17 cellular contexts compared by ENCODE assay signal in genomic region chr11:67466367-67466766, GRCh38. TPM values are rescaled to one million over a fixed set of nuclear protein-coding genes. Genes with fewer than 3 reads are reported as not detected.
DNase-seq lines count a peak whose midpoint lies in the region; ATAC-seq, FAIRE-seq and TF ChIP-seq lines count a peak whose summit lies in the region.
"Had no signal": no experiment of that assay in that cellular context is flagged by ENCODE, and none has a peak within 500 bp of the region (broad histone marks: within the 10 kb centered on the region; RNA-seq: fewer than 3 reads in every experiment).

No MANE protein-coding gene starts in this region.

- no peak overlapping the region for H3K9ac ChIP-seq in PC-3 (ENCODE audit: low read length)

- H3K4me3 Mint-ChIP-seq in activated CD4-positive, alpha-beta T cell treated with anti-CD3 and anti-CD28 coated beads, Interleukin-2, amount 10 ng/mL, durations not matched to agents 24 days and 14 days = no peak overlapping the region
- H3K4me3 Mint-ChIP-seq in stimulated activated naive B cell treated with anti-CD40 and anti-IgM and Interleukin-4, amounts not matched to agents 10 μg/mL and 1 μg/mL and 100 μg/mL, for 72 hours = peak overlapping the region in 1 of 2 donors; percentile 25

- peaks cover 7% of the 10 kb centered on the region for H3K36me3 Mint-ChIP-seq in activated CD4-positive, alpha-beta T cell treated with anti-CD3 and anti-CD28 coated beads, Interleukin-2, amount 10 ng/mL, durations not matched to agents 24 days and 14 days (ENCODE audit: low read depth)
- peaks cover 13 to 21% of the 10 kb centered on the region in 2 donors for H3K36me3 Mint-ChIP-seq in stimulated activated naive B cell treated with anti-CD40 and anti-IgM and Interleukin-4, amounts not matched to agents 10 μg/mL and 1 μg/mL and 100 μg/mL, for 72 hours

- no peaks in the 10 kb centered on the region for H3K27me3 Mint-ChIP-seq in activated CD4-positive, alpha-beta T cell treated with anti-CD3 and anti-CD28 coated beads, Interleukin-2, amount 10 ng/mL, durations not matched to agents 24 days and 14 days
- no peaks in the 10 kb centered on the region for H3K27me3 Mint-ChIP-seq in stimulated activated naive B cell treated with anti-CD40 and anti-IgM and Interleukin-4, amounts not matched to agents 10 μg/mL and 1 μg/mL and 100 μg/mL, for 72 hours

- H3K36me3 ChIP-seq in OCI-LY7 (ENCODE audit: insufficient read depth, low read length) (no peaks in the 10 kb centered on the region; the same call in 1 of the 2 replicates), PC-3 (ENCODE audit: low read depth, low read length) (no peaks in the 10 kb centered on the region)
- H3K36me3 ChIP-seq: uterus had no signal

- H3K9me3 Mint-ChIP-seq in activated CD4-positive, alpha-beta T cell treated with anti-CD3 and anti-CD28 coated beads, Interleukin-2, amount 10 ng/mL, durations not matched to agents 24 days and 14 days = no peaks in the 10 kb centered on the region
- H3K9me3 Mint-ChIP-seq in stimulated activated naive B cell treated with anti-CD40 and anti-IgM and Interleukin-4, amounts not matched to agents 10 μg/mL and 1 μg/mL and 100 μg/mL, for 72 hours = no peaks in the 10 kb centered on the region

- ATAC-seq in stimulated activated naive B cell treated with anti-CD40 and anti-IgM and Interleukin-4, amounts not matched to agents 10 μg/mL and 1 μg/mL and 100 μg/mL, for 72 hours (replicated peaks) = no peak
- ATAC-seq in PC-3 (no peak), esophagus mucosa (no peak)

- H3K27me3 ChIP-seq in dorsolateral prefrontal cortex (no peaks in the 10 kb centered on the region), PC-3 (ENCODE audit: low read length) (no peaks in the 10 kb centered on the region)
- H3K27me3 ChIP-seq: uterus had no signal

- H3F3A ChIP-seq in PC-3 (ENCODE audit: low read length, unreplicated experiment) = peaks cover 13% of the 10 kb centered on the region

- H3K79me2 ChIP-seq in OCI-LY7 (ENCODE audit: insufficient read depth, low read depth, low read length) = peaks cover 23% of the 10 kb centered on the region; the same call in 1 of the 2 replicates
- H3K79me2 ChIP-seq in PC-3 (ENCODE audit: low read length) = peaks cover 28% of the 10 kb centered on the region

- H4K20me1 ChIP-seq in OCI-LY7 (ENCODE audit: insufficient read depth, low read length) = no peaks in the 10 kb centered on the region
- no peaks in the 10 kb centered on the region for H4K20me1 ChIP-seq in PC-3 (ENCODE audit: low read length)

- H3K27ac Mint-ChIP-seq in activated CD4-positive, alpha-beta T cell treated with anti-CD3 and anti-CD28 coated beads, Interleukin-2, amount 10 ng/mL, durations not matched to agents 24 days and 14 days = peak overlapping the region; percentile 34
- peak overlapping the region; percentile 37 for H3K27ac Mint-ChIP-seq in stimulated activated naive B cell treated with anti-CD40 and anti-IgM and Interleukin-4, amounts not matched to agents 10 μg/mL and 1 μg/mL and 100 μg/mL, for 72 hours

- intact Hi-C loops in activated CD4-positive, alpha-beta T cell treated with anti-CD3 and anti-CD28 coated beads, Interleukin-2, amount 10 ng/mL, durations not matched to agents 24 days and 14 days (cut with micrococcal nuclease) = no loop called here
- intact Hi-C loops in OCI-LY7 (cut with micrococcal nuclease; ENCODE audit: unreplicated experiment) (loop anchor here (5.0 kb wide), 1 partner anchor 114 kb away; the partner anchor contains the start of gene POLD4), dorsolateral prefrontal cortex (cut with DNase I) (loop anchor here (5.0 kb wide), 3 partner anchors 34 to 64 kb away; partner anchors contain the start of genes PPP1CA (in 2 of the 2), TBC1D10C (in 2 of the 2) and RPS6KB2 (in 1 of the 2)), PC-3 (cut with micrococcal nuclease) (loop anchor here (5.0 kb wide), 1 partner anchor 39 kb away; the partner anchor contains the start of gene RPS6KB2)

- CTCF ChIA-PET in OCI-LY7 (lab: Charles Lee; ENCODE audit: unreplicated experiment) (no interaction called here), PC-3 (lab: Charles Lee) (no interaction called here)

- BruUV-seq in OCI-LY7 (replicated peaks; lab: Mats Ljungman, UMichigan) (no TSS peak), PC-3 (replicated peaks; lab: Mats Ljungman, UMichigan) (no TSS peak)

- no peaks in the 10 kb centered on the region for H3K9me2 ChIP-seq in OCI-LY7 (ENCODE audit: insufficient read depth, low read length)
- H3K9me2 ChIP-seq in PC-3 (replicated peaks; ENCODE audit: low read length) = no peaks in the 10 kb centered on the region

- H3K27ac ChIP-seq in OCI-LY7 (ENCODE audit: low read depth, low read length, poor library complexity, severe bottlenecking) = peak overlapping the region; percentile 76
- peak overlapping the region in 34 of 59 donors; percentile 1 to 98 (median 42) for H3K27ac ChIP-seq in dorsolateral prefrontal cortex
- no peak overlapping the region for H3K27ac ChIP-seq in PC-3 (ENCODE audit: low read length)
- H3K27ac ChIP-seq: uterus had no signal

- DNase-seq in activated CD4-positive, alpha-beta T cell treated with anti-CD3 and anti-CD28 coated beads, Interleukin-2, amount 10 ng/mL, durations not matched to agents 24 days and 14 days = no peak
- no peak for DNase-seq in activated CD4-positive, alpha-beta T cell treated with anti-CD3 and anti-CD28 coated beads for 48 hours
- DNase-seq in OCI-LY7 (ENCODE audit: low spot score) (no peak), dorsolateral prefrontal cortex (no peak), PC-3 (no peak), GM12892 (ENCODE audit: insufficient read length) (no peak)
- no peak for DNase-seq in stimulated activated naive B cell treated with anti-CD40 and anti-IgM and Interleukin-4, amounts not matched to agents 10 μg/mL and 1 μg/mL and 100 μg/mL, for 72 hours
- DNase-seq: NCI-H1417; NCI-H69; stimulated activated CD4-positive, alpha-beta T cell treated with anti-CD3 and anti-CD28 coated beads, Interleukin-12 subunit alpha, Interleukin-12 subunit beta, amount 100 ng/mL, for 4 hours; SW 1271; uterus had no signal

- H3K4me2 ChIP-seq in OCI-LY7 (ENCODE audit: low read length) (peak overlapping the region; percentile 100), PC-3 (ENCODE audit: low read length) (no peak overlapping the region)

- TF ChIP-seq CTCF in OCI-LY7 (conservative IDR thresholded peaks at IDR 0.05; ENCODE audit: low read length) (no peak), dorsolateral prefrontal cortex (IDR thresholded peaks at IDR 0.05 in 54 of 56, conservative IDR thresholded peaks at IDR 0.05 in 2 of 56; ENCODE audit: low read depth in 1 of 56, partially characterized antibody in 56 of 56) (no peak), PC-3 (conservative IDR thresholded peaks at IDR 0.05; ENCODE audit: low read depth, low read length) (no peak)

- POLR2A ChIA-PET in OCI-LY7 (lab: Charles Lee) = interaction anchor here (0.6 to 2.0 kb wide), 4 partner anchors 16 to 65 kb away, joined by 3 to 18 read pairs (median 5); partner anchors contain the start of genes CORO1B, PPP1CA and PTPRCAP
- POLR2A ChIA-PET in PC-3 (lab: Charles Lee; ENCODE audit: unreplicated experiment) = interaction anchor here (0.7 kb wide), 1 partner anchor 92 kb away, joined by 4 read pairs; no protein-coding TSS in a partner anchor

- H3K4me1 ChIP-seq in OCI-LY7 (ENCODE audit: insufficient read depth, low read length, poor library complexity, severe bottlenecking) (peaks cover 65% of the 10 kb centered on the region), PC-3 (ENCODE audit: insufficient read depth, low read length) (peaks cover 41% of the 10 kb centered on the region)

- FAIRE-seq in GM12892 (lab: Jason Lieb, UNC) = no peak
- FAIRE-seq: astrocyte, endometrium, GM18507 had no signal

- H3K4me3 ChIP-seq in OCI-LY7 (ENCODE audit: low read depth, low read length, poor library complexity, severe bottlenecking) (peak overlapping the region; percentile 87), dorsolateral prefrontal cortex (peak overlapping the region in 1 of 59 donors; percentile 95), PC-3 (ENCODE audit: low read length) (no peak overlapping the region)
- H3K4me3 ChIP-seq: uterus had no signal

- no peak overlapping the region for H2AFZ ChIP-seq in OCI-LY7 (ENCODE audit: low read length)
- no peak overlapping the region for H2AFZ ChIP-seq in PC-3 (ENCODE audit: low read length)

- no peaks in the 10 kb centered on the region for H3K9me3 ChIP-seq in OCI-LY7 (ENCODE audit: low read length)
- no peaks in the 10 kb centered on the region for H3K9me3 ChIP-seq in PC-3 (ENCODE audit: low read length)
- H3K9me3 ChIP-seq: uterus had no signal

- peaks cover 26% of the 10 kb centered on the region for H3K4me1 Mint-ChIP-seq in activated CD4-positive, alpha-beta T cell treated with anti-CD3 and anti-CD28 coated beads, Interleukin-2, amount 10 ng/mL, durations not matched to agents 24 days and 14 days
- H3K4me1 Mint-ChIP-seq in stimulated activated naive B cell treated with anti-CD40 and anti-IgM and Interleukin-4, amounts not matched to agents 10 μg/mL and 1 μg/mL and 100 μg/mL, for 72 hours = peaks cover 40 to 73% of the 10 kb centered on the region in 2 donors

- TF ChIP-seq POLR2A in GM12892 (IDR thresholded peaks at IDR 0.05; ENCODE audit: low read depth, low read length) = no peak

RNA-seq across cellular contexts. Expression of gene TMEM134, which starts 2.7 kb away (rescaled TPM):
- total RNA-seq in activated CD4-positive, alpha-beta T cell treated with anti-CD3 and anti-CD28 coated beads, Interleukin-2, amount 10 ng/mL, durations not matched to agents 24 days and 14 days = 56.8 and 58.3 TPM in 2 replicates
- 26.8 and 38.8 TPM in 2 replicates for total RNA-seq in OCI-LY7 (2014; rRNA removed; shearing (Covaris generic))
- total RNA-seq in OCI-LY7 (2022) (76.9 and 86.9 TPM in 2 replicates), dorsolateral prefrontal cortex (10 to 100 TPM; 21.2 to 62.4 (median 41.3) TPM), PC-3 (2014; rRNA removed) (73.5 and 107 TPM in 2 replicates), esophagus mucosa (135 TPM)
- polyA plus RNA-seq in GM12892 (2012; ENCODE audit: missing spikeins) = 28.4 TPM

RNA-seq across cellular contexts. Expression of gene CABP4, which starts 11.2 kb away (rescaled TPM):
- total RNA-seq in activated CD4-positive, alpha-beta T cell treated with anti-CD3 and anti-CD28 coated beads, Interleukin-2, amount 10 ng/mL, durations not matched to agents 24 days and 14 days = 0.66 and 0.68 TPM in 2 replicates
- total RNA-seq in OCI-LY7 (2014; rRNA removed; shearing (Covaris generic)) = 3.0 and 3.1 TPM in 2 replicates
- total RNA-seq in OCI-LY7 (2022) (11.5 and 11.8 TPM in 2 replicates), dorsolateral prefrontal cortex (1 to 10 TPM in 58 of 120 experiments, under 1 TPM in 51, not detected in 11; 0.18 to 3.8 (median 1.1) TPM), PC-3 (2014; rRNA removed) (0.55 TPM in 1 of 2 replicates, not detected in the other), esophagus mucosa (0.24 TPM)
- polyA plus RNA-seq in GM12892 (2012; ENCODE audit: missing spikeins) = 0.59 TPM
- total RNA-seq: astrocyte, osteoblast had no signal

RNA-seq across cellular contexts. Expression of gene GPR152, which starts 13.8 kb away (rescaled TPM):
- total RNA-seq in activated CD4-positive, alpha-beta T cell treated with anti-CD3 and anti-CD28 coated beads, Interleukin-2, amount 10 ng/mL, durations not matched to agents 24 days and 14 days = not detected in 2 replicates
- not detected in 2 replicates for total RNA-seq in OCI-LY7 (2014; rRNA removed; shearing (Covaris generic))
- total RNA-seq in OCI-LY7 (2022) (not detected in 2 replicates), dorsolateral prefrontal cortex (under 1 TPM in 4 of 120 experiments, not detected in 116; 0.33 to 0.60 (median 0.42) TPM), PC-3 (2014; rRNA removed) (not detected in 2 replicates), esophagus mucosa (not detected)
- polyA plus RNA-seq in GM12892 (2012; ENCODE audit: missing spikeins) = 0.19 TPM
- total RNA-seq: astrocyte, osteoblast, uterus had no signal

RNA-seq across cellular contexts. Expression of gene AIP, which starts 16.5 kb away (rescaled TPM):
- total RNA-seq in activated CD4-positive, alpha-beta T cell treated with anti-CD3 and anti-CD28 coated beads, Interleukin-2, amount 10 ng/mL, durations not matched to agents 24 days and 14 days = 186 and 189 TPM in 2 replicates
- total RNA-seq in OCI-LY7 (2014; rRNA removed; shearing (Covaris generic)) = 123 and 125 TPM in 2 replicates
- total RNA-seq in OCI-LY7 (2022) (112 and 116 TPM in 2 replicates), dorsolateral prefrontal cortex (10 to 100 TPM; 51.6 to 82.9 (median 65.8) TPM), PC-3 (2014; rRNA removed) (155 and 171 TPM in 2 replicates), esophagus mucosa (23.5 TPM)
- 96.4 TPM for polyA plus RNA-seq in GM12892 (2012; ENCODE audit: missing spikeins)

RNA-seq across cellular contexts. Expression of gene CORO1B, which starts 23.1 kb away (rescaled TPM):
- total RNA-seq in activated CD4-positive, alpha-beta T cell treated with anti-CD3 and anti-CD28 coated beads, Interleukin-2, amount 10 ng/mL, durations not matched to agents 24 days and 14 days = 251 and 259 TPM in 2 replicates
- total RNA-seq in OCI-LY7 (2014; rRNA removed; shearing (Covaris generic)) = 48.0 and 55.3 TPM in 2 replicates
- total RNA-seq in OCI-LY7 (2022) (85.3 and 87.4 TPM in 2 replicates), dorsolateral prefrontal cortex (10 to 100 TPM; 24.6 to 72.2 (median 38.4) TPM), PC-3 (2014; rRNA removed) (209 and 250 TPM in 2 replicates), esophagus mucosa (74.0 TPM)
- polyA plus RNA-seq in GM12892 (2012; ENCODE audit: missing spikeins) = 18.3 TPM
